29 cellular contexts compared by ENCODE assay signal in the genomic region with DNA sequence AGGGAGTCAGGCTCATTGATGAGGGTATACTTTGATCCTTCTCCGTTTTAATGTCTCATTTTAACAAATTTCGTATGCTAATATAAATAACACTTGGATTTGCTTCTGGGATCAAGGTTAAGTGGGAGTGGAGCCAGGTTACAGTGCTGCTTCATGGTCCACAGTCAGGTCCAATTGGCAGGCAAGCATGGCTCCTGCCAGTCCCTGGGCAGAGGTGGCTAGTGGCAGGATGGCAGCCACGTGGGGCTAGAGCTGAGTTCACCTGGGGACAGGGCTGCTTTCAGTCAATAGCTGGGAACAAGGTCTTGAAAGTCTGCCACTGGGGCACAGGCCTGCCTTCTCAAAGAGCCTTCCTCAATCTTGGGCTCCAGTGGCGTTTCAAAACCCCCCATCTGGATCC. TPM values are rescaled to one million over a fixed set of nuclear protein-coding genes. Genes with fewer than 3 reads are reported as not detected.
DNase-seq lines count a peak whose midpoint lies in the region; ATAC-seq and TF ChIP-seq lines count a peak whose summit lies in the region.
"Had no signal": no experiment of that assay in that cellular context is flagged by ENCODE, and none has a peak within 500 bp of the region (broad histone marks: within the 10 kb centered on the region; RNA-seq: fewer than 3 reads in every experiment).

No MANE protein-coding gene starts in this region.

- H4K12ac ChIP-seq in trophoblast cell (ENCODE audit: low read depth, low read length): no peak overlapping the region

- no CpG with 5 or more reads among the region's 4 CpGs for WGBS in trophoblast cell (ENCODE audit: extremely low coverage, insufficient coverage, insufficient read length)

- H3K9me3 Mint-ChIP-seq in natural killer cell: no peaks in the 10 kb centered on the region

- no peak overlapping the region for H3K27ac Mint-ChIP-seq in natural killer cell

- H3K4ac ChIP-seq in trophoblast cell (ENCODE audit: low read depth, low read length): no peak overlapping the region

- no peak overlapping the region for H2AK5ac ChIP-seq in trophoblast cell (ENCODE audit: low read length)

- no peak overlapping the region for H4K91ac ChIP-seq in trophoblast cell (ENCODE audit: low read depth, low read length)

- H2BK120ac ChIP-seq in trophoblast cell (ENCODE audit: insufficient read depth, low read length, poor library complexity): no peak overlapping the region

- no peak overlapping the region for H3K23ac ChIP-seq in trophoblast cell (ENCODE audit: low read length)

- no peak overlapping the region for H2AFZ ChIP-seq in trophoblast cell (ENCODE audit: insufficient read depth, low read length, poor library complexity)

- intact Hi-C loops in Right ventricle myocardium superior (cut with DNase I) (no loop called here), cardiac septum (cut with DNase I) (no loop called here), left ventricle myocardium inferior (cut with micrococcal nuclease) (no loop called here), natural killer cell (cut with micrococcal nuclease) (no loop called here), lower lobe of right lung (cut with DNase I) (no loop called here)

- peak; percentile 98 for ATAC-seq in Right ventricle myocardium superior (ENCODE audit: poor library complexity)
- no peak for ATAC-seq in natural killer cell
- no peak for ATAC-seq in lower lobe of right lung
- ATAC-seq: K562, PC-3 had no signal

- H3K36me3 ChIP-seq in left ventricle myocardium inferior (no peaks in the 10 kb centered on the region), trophoblast cell (ENCODE audit: control insufficient read depth in 1 of 2, insufficient read depth in 2 of 2, low read length in 2 of 2) (no peaks in the 10 kb centered on the region), lower lobe of right lung (no peaks in the 10 kb centered on the region)

- H3K79me2 ChIP-seq in trophoblast cell (ENCODE audit: control insufficient read depth, insufficient read depth, low read length, poor library complexity): no peaks in the 10 kb centered on the region

- H3K27ac ChIP-seq in left ventricle myocardium inferior (replicated peaks) (no peak overlapping the region), trophoblast cell (ENCODE audit: low read depth, low read length) (no peak overlapping the region), lower lobe of right lung (no peak overlapping the region)

- H3K79me1 ChIP-seq in trophoblast cell (ENCODE audit: low read length): no peaks in the 10 kb centered on the region

- H3K9me3 ChIP-seq in left ventricle myocardium inferior (replicated peaks) (no peaks in the 10 kb centered on the region), trophoblast cell (ENCODE audit: insufficient read depth, low read depth, low read length) (no peaks in the 10 kb centered on the region), lower lobe of right lung (no peaks in the 10 kb centered on the region)
- H3K9me3 ChIP-seq: BE2C had no signal

- no peak overlapping the region for H3K4me2 ChIP-seq in trophoblast cell (ENCODE audit: low read length)

- no peak overlapping the region for H3K18ac ChIP-seq in trophoblast cell (ENCODE audit: low read length)

- no peaks in the 10 kb centered on the region for H3K27me3 ChIP-seq in left ventricle myocardium inferior (ENCODE audit: low read depth)
- peaks cover 2% of the 10 kb centered on the region for H3K27me3 ChIP-seq in trophoblast cell (ENCODE audit: insufficient read depth, low read length)
- no peaks in the 10 kb centered on the region for H3K27me3 ChIP-seq in lower lobe of right lung (ENCODE audit: low read depth)

- DNase-seq in Right ventricle myocardium superior (peak; percentile 68), cardiac septum (ENCODE audit: low spot score) (no peak), LNCaP clone FGC (ENCODE audit: low read depth) (peak; percentile 78), left ventricle myocardium inferior (peak; percentile 63), trophoblast cell (no peak), natural killer cell (no peak), cortex of kidney (lab: John Stamatoyannopoulos, UW) (no peak), lower lobe of right lung (no peak)
- DNase-seq: 8988T; ACHN; BE2C; Calu3; DMS153; H7; Kasumi-1; MV-4-11; NCI-H1105; NCI-H1436 treated with DMSO at 0.1 percent for 48 hours; NCI-H187 treated with DMSO at 0.1 percent for 48 hours; NCI-H524; NCI-H748 treated with DMSO at 0.1 percent for 48 hours; NK-92 treated with Interleukin-12 subunit alpha and Interleukin-12 subunit beta, amount 100 ng/mL, for 24 hours; PC-3; SHP77 had no signal

- H3K36me3 Mint-ChIP-seq in natural killer cell: no peaks in the 10 kb centered on the region

- H2BK5ac ChIP-seq in trophoblast cell (ENCODE audit: low read depth, low read length, poor library complexity): no peak overlapping the region

- no peak overlapping the region for H3K9ac ChIP-seq in trophoblast cell (ENCODE audit: low read length)

- peak overlapping the region; percentile 49 for H2BK12ac ChIP-seq in trophoblast cell (ENCODE audit: low read length)

- H3K14ac ChIP-seq in trophoblast cell (ENCODE audit: low read length): peak overlapping the region; percentile 56

- peaks cover 10% of the 10 kb centered on the region for H3K4me1 ChIP-seq in left ventricle myocardium inferior
- H3K4me1 ChIP-seq in trophoblast cell (ENCODE audit: control insufficient read depth in 1 of 2, insufficient read depth in 2 of 2, low read length in 2 of 2): peaks cover 2 to 4% of the 10 kb centered on the region in 2 experiments
- no peaks in the 10 kb centered on the region for H3K4me1 ChIP-seq in lower lobe of right lung
- H3K4me1 ChIP-seq: BE2C had no signal

- H3K27me3 Mint-ChIP-seq in natural killer cell (ENCODE audit: low read depth in 2 of 2): peaks cover 21 to 50% of the 10 kb centered on the region in 2 donors

- no peak overlapping the region for H3K4me3 Mint-ChIP-seq in natural killer cell

- TF ChIP-seq CTCF in LNCaP clone FGC (IDR thresholded peaks at IDR 0.05; ENCODE audit: control insufficient read depth, extremely low read depth, insufficient read depth) (no peak), left ventricle myocardium inferior (IDR thresholded peaks at IDR 0.05; ENCODE audit: borderline replicate concordance) (no peak), natural killer cell (IDR thresholded peaks at IDR 0.05) (no peak), lower lobe of right lung (IDR thresholded peaks at IDR 0.05) (no peak)

- no peak overlapping the region for H4K8ac ChIP-seq in trophoblast cell (ENCODE audit: low read depth, low read length)

- no peaks in the 10 kb centered on the region for H3K4me1 Mint-ChIP-seq in natural killer cell

- H3K4me3 ChIP-seq in LNCaP clone FGC (ENCODE audit: low read depth, low read length): no peak overlapping the region
- H3K4me3 ChIP-seq in left ventricle myocardium inferior: no peak overlapping the region
- no peak overlapping the region for H3K4me3 ChIP-seq in trophoblast cell (ENCODE audit: low read depth, low read length)
- no peak overlapping the region for H3K4me3 ChIP-seq in lower lobe of right lung
- H3K4me3 ChIP-seq: K562 had no signal

RNA-seq across cellular contexts. Expression of gene VWA2, which starts 16.0 kb away (rescaled TPM):
- total RNA-seq in Right ventricle myocardium superior (0.08 TPM), cardiac septum (not detected), left ventricle myocardium inferior (not detected), natural killer cell (not detected), lower lobe of right lung (10.6 TPM)
- polyA plus RNA-seq in trophoblast cell (2013): 0.11 and 0.14 TPM in 2 replicates
- total RNA-seq: HT1080, K562, MCF 10A, PC-3, RPMI7951, SK-MEL-5 had no signal
- polyA plus RNA-seq: K562 had no signal

RNA-seq across cellular contexts. Expression of gene TDRD1, which starts 43.9 kb away (rescaled TPM):
- total RNA-seq in Right ventricle myocardium superior: 5.8 TPM
- total RNA-seq in cardiac septum: 1.2 TPM
- total RNA-seq in left ventricle myocardium inferior: 1.9 TPM
- not detected in 2 replicates for polyA plus RNA-seq in trophoblast cell (2013)
- total RNA-seq in natural killer cell: under 1 TPM; 0.08 to 0.33 (median 0.09) TPM
- total RNA-seq in lower lobe of right lung: 0.09 TPM
- total RNA-seq: Calu3, HT1080, K562, MCF 10A, PC-3, RPMI7951, SK-MEL-5 had no signal
- polyA plus RNA-seq: K562 had no signal

RNA-seq across cellular contexts. Expression of gene CCDC186, which starts 49.1 kb away (rescaled TPM):
- total RNA-seq in Right ventricle myocardium superior (15.3 TPM), cardiac septum (19.5 TPM), left ventricle myocardium inferior (18.8 TPM), natural killer cell (10 to 100 TPM; 51.1 to 66.9 (median 54.0) TPM), lower lobe of right lung (33.1 TPM)
- polyA plus RNA-seq in trophoblast cell (2013): 30.2 and 30.7 TPM in 2 replicates

Comparison
In these comparisons a context has a peak if more than half of its experiments do, and no peak if none do; other contexts are left out.
1. DNase-seq: peak in Right ventricle myocardium superior (single experiment), LNCaP clone FGC (single experiment) and left ventricle myocardium inferior (single experiment); none in cardiac septum (single experiment), trophoblast cell (0 of 2), natural killer cell (single experiment), cortex of kidney (single experiment) and lower lobe of right lung (single experiment).
2. RNA of gene VWA2, which starts 16.0 kb away (total RNA-seq): 10.6 TPM in lower lobe of right lung (single experiment); 0.08 TPM in Right ventricle myocardium superior (single experiment), not detected in cardiac septum (single experiment), not detected in left ventricle myocardium inferior (single experiment) and not detected in natural killer cell; every median in the first group is over 10 times any median in the second.